8 cellular contexts compared by ENCODE assay signal in the genomic region with DNA sequence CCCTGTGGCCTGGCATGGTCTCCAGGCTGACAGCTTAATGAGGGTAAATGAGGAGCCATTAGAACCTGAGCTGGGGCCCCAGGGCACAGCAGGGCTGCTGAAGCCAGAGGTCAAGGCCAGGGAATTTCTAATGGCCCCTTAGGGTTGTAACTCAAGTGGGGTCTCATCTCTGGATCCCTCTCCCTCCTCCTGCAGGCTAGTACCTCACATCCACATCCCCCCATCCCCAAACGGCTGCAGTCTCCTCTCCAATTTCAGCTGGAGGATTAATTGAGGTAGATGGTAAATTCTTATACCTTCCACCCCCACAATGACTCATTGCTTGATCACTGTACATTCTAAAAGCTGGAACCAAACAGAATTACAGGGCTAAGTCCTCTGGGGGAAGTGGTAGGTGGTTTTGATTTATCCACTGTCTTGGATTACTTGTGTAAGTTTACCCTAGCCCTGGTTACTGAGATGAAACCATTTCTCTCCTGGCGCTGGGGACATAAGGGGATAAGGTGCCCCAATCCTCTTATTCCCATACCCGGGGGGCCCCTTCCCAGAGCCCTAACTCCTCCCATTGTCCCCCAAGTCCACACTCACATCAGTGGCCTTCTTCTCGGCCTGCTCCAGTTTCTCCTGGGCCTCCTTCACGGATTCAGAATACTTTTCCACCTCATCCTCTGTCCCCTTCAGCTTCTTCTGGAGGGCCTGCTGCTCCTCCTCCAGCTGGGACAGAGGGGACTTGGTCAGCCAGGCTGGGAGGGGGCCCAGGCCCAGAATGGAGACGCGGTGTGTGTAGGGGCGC. TPM values are rescaled to one million over a fixed set of nuclear protein-coding genes. Genes with fewer than 3 reads are reported as not detected.
DNase-seq lines count a peak whose midpoint lies in the region; ATAC-seq and TF ChIP-seq lines count a peak whose summit lies in the region.

No MANE protein-coding gene starts in this region.

- H3K36me3 ChIP-seq in skeletal muscle tissue (ENCODE audit: control insufficient read depth in 3 of 3, insufficient read depth in 3 of 3, low read length in 3 of 3) = peaks cover 36 to 49% (median 41%) of the 10 kb centered on the region in 3 donors

- peaks cover 31 to 63% (median 37%) of the 10 kb centered on the region in 3 donors for H3K4me1 ChIP-seq in skeletal muscle tissue (ENCODE audit: control insufficient read depth in 3 of 3, insufficient read depth in 3 of 3, low read length in 3 of 3)

- H3K9ac ChIP-seq in skeletal muscle tissue (ENCODE audit: low read depth in 1 of 3, low read length in 3 of 3) = peak overlapping the region; percentile 99 to 100 (median 100)

- peak overlapping the region; percentile 59 for H3K4me3 Mint-ChIP-seq in activated CD4-positive, alpha-beta T cell treated with anti-CD3 and anti-CD28 coated beads, Interleukin-2, amount 10 ng/mL, durations not matched to agents 7 days and 5 days
- peak overlapping the region; percentile 91 for H3K4me3 Mint-ChIP-seq in WTC11
- H3K4me3 Mint-ChIP-seq in glutamatergic neuron (ENCODE audit: unreplicated experiment) = peak overlapping the region; percentile 92

- H3K4me3 ChIP-seq in skeletal muscle tissue (ENCODE audit: low read length in 3 of 3) = peak overlapping the region; percentile 90 to 98 (median 96)

- TF ChIP-seq CTCF in WTC11 (IDR thresholded peaks at IDR 0.05) (no peak), glutamatergic neuron (IDR thresholded peaks at IDR 0.05; ENCODE audit: partially characterized antibody, unreplicated experiment) (no peak)

- POLR2A ChIA-PET in activated CD4-positive, alpha-beta T cell treated with anti-CD3 and anti-CD28 coated beads, Interleukin-2, amount 10 ng/mL, durations not matched to agents 7 days and 5 days (lab: Charles Lee) = interaction anchor here (0.6 kb wide), 1 partner anchor 207 kb away, joined by 3 read pairs; no protein-coding TSS in a partner anchor
- POLR2A ChIA-PET in WTC11 (lab: Charles Lee) = interaction anchor here (0.6 to 5.2 kb wide), 10 partner anchors 8 to 1051 kb away, joined by 3 to 38 read pairs (median 4); a partner anchor contains a TSS

- no peaks in the 10 kb centered on the region for H3K9me3 ChIP-seq in skeletal muscle tissue (ENCODE audit: control insufficient read depth in 3 of 3, low read length in 3 of 3)

- no peaks in the 10 kb centered on the region for H3K9me3 Mint-ChIP-seq in activated CD4-positive, alpha-beta T cell treated with anti-CD3 and anti-CD28 coated beads, Interleukin-2, amount 10 ng/mL, durations not matched to agents 7 days and 5 days
- no peaks in the 10 kb centered on the region for H3K9me3 Mint-ChIP-seq in WTC11
- peaks cover 12% of the 10 kb centered on the region for H3K9me3 Mint-ChIP-seq in glutamatergic neuron (ENCODE audit: unreplicated experiment)

- no peak for DNase-seq in activated CD4-positive, alpha-beta T cell treated with anti-CD3 and anti-CD28 coated beads, Interleukin-2, amount 10 ng/mL, durations not matched to agents 7 days and 5 days
- DNase-seq in activated CD4-positive, alpha-beta T cell treated with anti-CD3 and anti-CD28 coated beads for 48 hours = no peak
- no peak for DNase-seq in WTC11 (ENCODE audit: low spot score)
- no peak for DNase-seq in glutamatergic neuron
- DNase-seq in NCI-H2081 treated with DMSO at 0.1 percent for 48 hours (lab: John Stamatoyannopoulos, UW) = no peak

- peak overlapping the region; percentile 98 for H3K27ac ChIP-seq in skeletal muscle tissue (ENCODE audit: low read depth, low read length)

- CTCF ChIA-PET in activated CD4-positive, alpha-beta T cell treated with anti-CD3 and anti-CD28 coated beads, Interleukin-2, amount 10 ng/mL, durations not matched to agents 7 days and 5 days (lab: Charles Lee) = interaction anchor here (0.7 to 2.6 kb wide), 11 partner anchors 9 to 44 kb away, joined by 3 to 14 read pairs (median 4); a partner anchor contains a TSS
- CTCF ChIA-PET in WTC11 (lab: Charles Lee) = interaction anchor here (0.6 to 6.8 kb wide), 10 partner anchors 8 to 121 kb away, joined by 3 to 49 read pairs (median 19); a partner anchor contains a TSS

- no peaks in the 10 kb centered on the region for H3K27me3 Mint-ChIP-seq in activated CD4-positive, alpha-beta T cell treated with anti-CD3 and anti-CD28 coated beads, Interleukin-2, amount 10 ng/mL, durations not matched to agents 7 days and 5 days
- H3K27me3 Mint-ChIP-seq in WTC11 (ENCODE audit: low read depth) (no peaks in the 10 kb centered on the region), glutamatergic neuron (ENCODE audit: unreplicated experiment) (peaks cover 6% of the 10 kb centered on the region)

- no peak overlapping the region for H3K27ac Mint-ChIP-seq in activated CD4-positive, alpha-beta T cell treated with anti-CD3 and anti-CD28 coated beads, Interleukin-2, amount 10 ng/mL, durations not matched to agents 7 days and 5 days
- 0 out of 2 replicates have a peak overlapping the region, but pooled peaks have one; percentile 48 for H3K27ac Mint-ChIP-seq in WTC11
- peak overlapping the region; percentile 78 for H3K27ac Mint-ChIP-seq in glutamatergic neuron (ENCODE audit: unreplicated experiment)

- H3K27me3 ChIP-seq in skeletal muscle tissue (ENCODE audit: control insufficient read depth in 3 of 3, insufficient read depth in 3 of 3, low read length in 3 of 3) = no peaks in the 10 kb centered on the region

- ATAC-seq in WTC11 (no peak), HG03196 (IDR thresholded peaks at IDR 0.05; ENCODE audit: unreplicated experiment) (no peak), HG02852 (IDR thresholded peaks at IDR 0.05; ENCODE audit: unreplicated experiment) (no peak)

- H3K4me1 Mint-ChIP-seq in activated CD4-positive, alpha-beta T cell treated with anti-CD3 and anti-CD28 coated beads, Interleukin-2, amount 10 ng/mL, durations not matched to agents 7 days and 5 days = peaks cover 22% of the 10 kb centered on the region
- H3K4me1 Mint-ChIP-seq in WTC11 = peaks cover 23% of the 10 kb centered on the region
- peaks cover 30% of the 10 kb centered on the region for H3K4me1 Mint-ChIP-seq in glutamatergic neuron (ENCODE audit: low read depth, unreplicated experiment)

- H3K36me3 Mint-ChIP-seq in activated CD4-positive, alpha-beta T cell treated with anti-CD3 and anti-CD28 coated beads, Interleukin-2, amount 10 ng/mL, durations not matched to agents 7 days and 5 days (ENCODE audit: low read depth) = no peaks in the 10 kb centered on the region
- peaks cover 23% of the 10 kb centered on the region for H3K36me3 Mint-ChIP-seq in WTC11
- no peaks in the 10 kb centered on the region for H3K36me3 Mint-ChIP-seq in glutamatergic neuron (ENCODE audit: unreplicated experiment)

TF ChIP-seq in WTC11, 78 proteins besides CTCF, POLR2A, EP300 and RAD21 (continues in another document):
- TF ChIP-seq, protein P1, sequence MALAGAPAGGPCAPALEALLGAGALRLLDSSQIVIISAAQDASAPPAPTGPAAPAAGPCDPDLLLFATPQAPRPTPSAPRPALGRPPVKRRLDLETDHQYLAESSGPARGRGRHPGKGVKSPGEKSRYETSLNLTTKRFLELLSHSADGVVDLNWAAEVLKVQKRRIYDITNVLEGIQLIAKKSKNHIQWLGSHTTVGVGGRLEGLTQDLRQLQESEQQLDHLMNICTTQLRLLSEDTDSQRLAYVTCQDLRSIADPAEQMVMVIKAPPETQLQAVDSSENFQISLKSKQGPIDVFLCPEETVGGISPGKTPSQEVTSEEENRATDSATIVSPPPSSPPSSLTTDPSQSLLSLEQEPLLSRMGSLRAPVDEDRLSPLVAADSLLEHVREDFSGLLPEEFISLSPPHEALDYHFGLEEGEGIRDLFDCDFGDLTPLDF (CRISPR knock-in tag; IDR thresholded peaks at IDR 0.05) = no peak
- TF ChIP-seq CREB1 (CRISPR knock-in tag; IDR thresholded peaks at IDR 0.05) (no peak), ZNF317 (CRISPR knock-in tag; IDR thresholded peaks at IDR 0.05; ENCODE audit: borderline replicate concordance, low read depth) (no peak), PRRX2 (CRISPR knock-in tag; IDR thresholded peaks at IDR 0.05) (no peak)
- TF ChIP-seq, protein P2, sequence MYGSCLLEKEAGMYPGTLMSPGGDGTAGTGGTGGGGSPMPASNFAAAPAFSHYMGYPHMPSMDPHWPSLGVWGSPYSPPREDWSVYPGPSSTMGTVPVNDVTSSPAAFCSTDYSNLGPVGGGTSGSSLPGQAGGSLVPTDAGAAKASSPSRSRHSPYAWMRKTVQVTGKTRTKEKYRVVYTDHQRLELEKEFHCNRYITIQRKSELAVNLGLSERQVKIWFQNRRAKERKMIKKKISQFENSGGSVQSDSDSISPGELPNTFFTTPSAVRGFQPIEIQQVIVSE (CRISPR knock-in tag; IDR thresholded peaks at IDR 0.05; ENCODE audit: borderline replicate concordance) = no peak

RNA-seq across cellular contexts. Expression of a gene that starts 1.0 kb away (rescaled TPM):
- 10 to 100 TPM; 13.1 to 13.4 TPM for total RNA-seq in activated CD4-positive, alpha-beta T cell treated with anti-CD3 and anti-CD28 coated beads, Interleukin-2, amount 10 ng/mL, durations not matched to agents 7 days and 5 days
- total RNA-seq in WTC11 (2021) (138 to 146 TPM (median 139 TPM) in 3 replicates), glutamatergic neuron (ENCODE audit: unreplicated experiment) (188 TPM), skeletal muscle tissue (4,180 TPM)

RNA-seq across cellular contexts. Expression of a gene that starts 15.0 kb away (rescaled TPM):
- total RNA-seq in activated CD4-positive, alpha-beta T cell treated with anti-CD3 and anti-CD28 coated beads, Interleukin-2, amount 10 ng/mL, durations not matched to agents 7 days and 5 days = under 1 TPM in 1 of 2 experiments, not detected in 1; 0.40 TPM
- total RNA-seq in WTC11 (2021) (1.0 to 2.1 TPM (median 1.4 TPM) in 3 replicates), glutamatergic neuron (ENCODE audit: unreplicated experiment) (not detected), skeletal muscle tissue (under 0.01 TPM)

RNA-seq across cellular contexts. Expression of a gene that starts 23.8 kb away (rescaled TPM):
- 10 to 100 TPM; 11.8 to 13.5 TPM for total RNA-seq in activated CD4-positive, alpha-beta T cell treated with anti-CD3 and anti-CD28 coated beads, Interleukin-2, amount 10 ng/mL, durations not matched to agents 7 days and 5 days
- total RNA-seq in WTC11 (2021) = 23.8 to 26.6 TPM (median 26.5 TPM) in 3 replicates
- 2.6 TPM for total RNA-seq in glutamatergic neuron (ENCODE audit: unreplicated experiment)
- total RNA-seq in skeletal muscle tissue = 0.52 TPM

RNA-seq across cellular contexts. Expression of a gene that starts 30.7 kb away (rescaled TPM):
- total RNA-seq in activated CD4-positive, alpha-beta T cell treated with anti-CD3 and anti-CD28 coated beads, Interleukin-2, amount 10 ng/mL, durations not matched to agents 7 days and 5 days = 10 to 100 TPM; 30.7 to 30.9 TPM
- total RNA-seq in WTC11 (2021) (10.8 to 14.7 TPM (median 14.1 TPM) in 3 replicates), glutamatergic neuron (ENCODE audit: unreplicated experiment) (32.5 TPM), skeletal muscle tissue (11.0 TPM)

RNA-seq across cellular contexts. Expression of a gene that starts 30.9 kb away (rescaled TPM):
- total RNA-seq in activated CD4-positive, alpha-beta T cell treated with anti-CD3 and anti-CD28 coated beads, Interleukin-2, amount 10 ng/mL, durations not matched to agents 7 days and 5 days = over 10,000 TPM in 1 of 2 experiments, 1,000 to 10,000 TPM in 1; 1,959 to 11,185 TPM
- total RNA-seq in WTC11 (2021) = 23,577 to 25,958 TPM (median 25,042 TPM) in 3 replicates
- 35,708 TPM for total RNA-seq in glutamatergic neuron (ENCODE audit: unreplicated experiment)
- total RNA-seq in skeletal muscle tissue = 118,473 TPM

Comparison
In these comparisons a context has a peak if more than half of its experiments do, and no peak if none do; other contexts are left out.
1. RNA of a gene that starts 1.0 kb away (total RNA-seq): 4,180 TPM in skeletal muscle tissue (single experiment); 188 TPM in glutamatergic neuron (single experiment), 138 to 146 TPM in WTC11 and 13.1 to 13.4 TPM in activated CD4-positive, alpha-beta T cell treated with anti-CD3 and anti-CD28 coated beads, Interleukin-2, amount 10 ng/mL, durations not matched to agents 7 days and 5 days; every median in the first group is over 10 times any median in the second.
2. Peak in every context shown above with its lines, with median percentiles within 50 percentile points of each other: H3K4me3 Mint-ChIP-seq.